21 cellular contexts compared by ENCODE assay signal in the genomic region with DNA sequence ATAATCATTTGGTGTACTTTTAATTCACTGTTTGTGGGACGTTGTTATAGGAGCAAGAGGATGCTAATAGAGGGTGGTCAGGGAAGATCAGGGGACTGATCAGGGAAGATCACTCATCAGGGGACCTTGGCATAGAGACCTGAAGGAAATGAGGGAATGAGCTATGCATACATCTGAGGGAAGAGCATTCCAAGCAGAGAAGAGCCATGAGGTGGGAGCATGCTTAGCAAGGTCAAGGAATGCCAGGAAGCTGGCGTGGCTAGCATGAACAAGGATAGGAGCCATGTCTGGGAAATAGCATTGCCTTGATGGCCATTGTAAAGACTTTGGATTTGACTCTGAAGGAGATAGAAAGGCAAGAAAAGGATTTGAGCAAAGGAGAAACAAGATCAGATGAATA. TPM values are rescaled to one million over a fixed set of nuclear protein-coding genes. Genes with fewer than 3 reads are reported as not detected.
A peak's percentile ranks its signal among the peaks of the same experiment; 100 is the strongest.
DNase-seq lines count a peak whose midpoint lies in the region; ATAC-seq and TF ChIP-seq lines count a peak whose summit lies in the region.
"Had no signal": no experiment of that assay in that cellular context is flagged by ENCODE, and none has a peak within 500 bp of the region (broad histone marks: within the 10 kb centered on the region; RNA-seq: fewer than 3 reads in every experiment).

No MANE protein-coding gene starts in this region.

- no peak overlapping the region for H3K23ac ChIP-seq in neuronal stem cell (ENCODE audit: low read depth, low read length, poor library complexity)

- no CpG with 5 or more reads among the region's 2 CpGs for WGBS in neuronal stem cell (ENCODE audit: extremely low coverage in 2 of 2, insufficient read length in 2 of 2, insufficient replicate concordance in 1 of 2), 2 donors

- peaks cover 2 to 15% of the 10 kb centered on the region in 2 donors for H3K4me1 ChIP-seq in neuronal stem cell (ENCODE audit: control insufficient read depth in 2 of 2, insufficient read depth in 1 of 2, low read depth in 1 of 2, low read length in 2 of 2)

- H2AK5ac ChIP-seq in neuronal stem cell (ENCODE audit: low read depth, low read length) = no peak overlapping the region

- H3K36me3 Mint-ChIP-seq in activated T-cell treated with anti-CD3 and anti-CD28 coated beads, Interleukin-2, amount 50 U/mL, for 72 hours (ENCODE audit: insufficient read depth in 2 of 2) = peaks cover 6 to 10% of the 10 kb centered on the region in 2 donors
- no peaks in the 10 kb centered on the region for H3K36me3 Mint-ChIP-seq in T-helper 17 cell (ENCODE audit: low read depth)
- peaks cover 7% of the 10 kb centered on the region for H3K36me3 Mint-ChIP-seq in activated CD8-positive, alpha-beta T cell treated with anti-CD3 and anti-CD28 coated beads for 36 hours (ENCODE audit: low read depth)
- H3K36me3 Mint-ChIP-seq: CD4-positive, CD25-positive, alpha-beta regulatory T cell; CD8-positive, alpha-beta T cell had no signal

- no peak overlapping the region for H2BK12ac ChIP-seq in neuronal stem cell (ENCODE audit: low read length)

- no peak overlapping the region for H2BK15ac ChIP-seq in neuronal stem cell (ENCODE audit: low read length)

- no peaks in the 10 kb centered on the region for H3K36me3 ChIP-seq in neuronal stem cell (replicated peaks in 1 of 2; ENCODE audit: control insufficient read depth in 2 of 2, insufficient read depth in 2 of 2, low read length in 2 of 2)
- H3K36me3 ChIP-seq: HAP-1 had no signal

- no peak for DNase-seq in activated T-cell treated with anti-CD3 and anti-CD28 coated beads, Interleukin-2, amount 50 U/mL, for 72 hours
- DNase-seq in activated T-cell treated with anti-CD3 and anti-CD28 coated beads for 4 hours (no peak), T-helper 17 cell (no peak), neuronal stem cell (ENCODE audit: low spot score) (no peak), hippocampal formation (lab: John Stamatoyannopoulos, UW) (no peak), DMS153 (lab: John Stamatoyannopoulos, UW) (no peak)
- DNase-seq in activated CD8-positive, alpha-beta T cell treated with anti-CD3 and anti-CD28 coated beads for 36 hours = no peak
- DNase-seq: Caco-2; CD4-positive, CD25-positive, alpha-beta regulatory T cell; CD8-positive, alpha-beta T cell; DMS 273 treated with DMSO at 0.1 percent for 48 hours; DMS53; DMS79 treated with DMSO at 0.1 percent for 48 hours; GF-D8; GOT3 had no signal

- H3K27me3 ChIP-seq in neuronal stem cell (ENCODE audit: control insufficient read depth in 3 of 3, insufficient read depth in 3 of 3, low read depth in 1 of 3, low read length in 3 of 3) = no peaks in the 10 kb centered on the region
- H3K27me3 ChIP-seq: BLaER1 had no signal

- H3K4me1 Mint-ChIP-seq in activated T-cell treated with anti-CD3 and anti-CD28 coated beads, Interleukin-2, amount 50 U/mL, for 72 hours (ENCODE audit: low read depth) = peaks cover 35% of the 10 kb centered on the region
- H3K4me1 Mint-ChIP-seq in T-helper 17 cell = peaks cover 12% of the 10 kb centered on the region
- H3K4me1 Mint-ChIP-seq in activated CD8-positive, alpha-beta T cell treated with anti-CD3 and anti-CD28 coated beads for 36 hours (ENCODE audit: low read depth) = peaks cover 37% of the 10 kb centered on the region

- H3K27ac Mint-ChIP-seq in activated T-cell treated with anti-CD3 and anti-CD28 coated beads, Interleukin-2, amount 50 U/mL, for 72 hours = peak overlapping the region; percentile 14
- peak overlapping the region; percentile 81 for H3K27ac Mint-ChIP-seq in T-helper 17 cell
- H3K27ac Mint-ChIP-seq in activated CD8-positive, alpha-beta T cell treated with anti-CD3 and anti-CD28 coated beads for 36 hours = no peak overlapping the region
- H3K27ac Mint-ChIP-seq: B cell; CD4-positive, CD25-positive, alpha-beta regulatory T cell; CD8-positive, alpha-beta T cell had no signal

- H3K9ac ChIP-seq in neuronal stem cell (ENCODE audit: low read depth, low read length, poor library complexity) = no peak overlapping the region
- H3K9ac ChIP-seq: BLaER1 had no signal

- no peak overlapping the region for H4K91ac ChIP-seq in neuronal stem cell (ENCODE audit: low read depth, low read length, poor library complexity)

- H3K27me3 Mint-ChIP-seq in activated T-cell treated with anti-CD3 and anti-CD28 coated beads, Interleukin-2, amount 50 U/mL, for 72 hours (ENCODE audit: low read depth) = no peaks in the 10 kb centered on the region
- no peaks in the 10 kb centered on the region for H3K27me3 Mint-ChIP-seq in T-helper 17 cell
- no peaks in the 10 kb centered on the region for H3K27me3 Mint-ChIP-seq in activated CD8-positive, alpha-beta T cell treated with anti-CD3 and anti-CD28 coated beads for 36 hours
- H3K27me3 Mint-ChIP-seq: B cell; CD4-positive, CD25-positive, alpha-beta regulatory T cell had no signal

- intact Hi-C loops in activated CD8-positive, alpha-beta T cell treated with anti-CD3 and anti-CD28 coated beads for 36 hours (cut with micrococcal nuclease) = no loop called here

- no peak overlapping the region for H3K4me3 ChIP-seq in neuronal stem cell (ENCODE audit: low read length in 2 of 2)
- H3K4me3 ChIP-seq: BLaER1, HAP-1 had no signal

- H3K4ac ChIP-seq in neuronal stem cell (ENCODE audit: low read length) = no peak overlapping the region

- no peak for TF ChIP-seq CTCF in activated CD8-positive, alpha-beta T cell treated with anti-CD3 and anti-CD28 coated beads for 36 hours (IDR thresholded peaks at IDR 0.05)

- no peak overlapping the region for H2BK120ac ChIP-seq in neuronal stem cell (ENCODE audit: low read depth, low read length)

- no peak overlapping the region for H3K4me3 Mint-ChIP-seq in activated T-cell treated with anti-CD3 and anti-CD28 coated beads, Interleukin-2, amount 50 U/mL, for 72 hours
- no peak overlapping the region for H3K4me3 Mint-ChIP-seq in T-helper 17 cell
- H3K4me3 Mint-ChIP-seq in activated CD8-positive, alpha-beta T cell treated with anti-CD3 and anti-CD28 coated beads for 36 hours = no peak overlapping the region
- H3K4me3 Mint-ChIP-seq: B cell; CD8-positive, alpha-beta T cell had no signal

- H3K9me3 ChIP-seq in T-helper 17 cell (ENCODE audit: control insufficient read depth, low read length, poor library complexity, severe bottlenecking) = no peaks in the 10 kb centered on the region
- H3K9me3 ChIP-seq in neuronal stem cell (replicated peaks in 1 of 2; ENCODE audit: control insufficient read depth in 2 of 2, insufficient read depth in 1 of 2, low read depth in 1 of 2, low read length in 2 of 2) = peaks cover 0 to 3% of the 10 kb centered on the region in 2 donors
- H3K9me3 ChIP-seq: HAP-1 had no signal

- no peak overlapping the region for H3K18ac ChIP-seq in neuronal stem cell (ENCODE audit: low read length)

- POLR2A ChIA-PET in activated CD8-positive, alpha-beta T cell treated with anti-CD3 and anti-CD28 coated beads for 36 hours (lab: Charles Lee) = no interaction called here

- no peak overlapping the region for H4K8ac ChIP-seq in neuronal stem cell (ENCODE audit: low read depth, low read length)

- peaks cover 1 to 2% of the 10 kb centered on the region in 2 donors for H3K9me3 Mint-ChIP-seq in activated T-cell treated with anti-CD3 and anti-CD28 coated beads, Interleukin-2, amount 50 U/mL, for 72 hours
- no peaks in the 10 kb centered on the region for H3K9me3 Mint-ChIP-seq in activated CD8-positive, alpha-beta T cell treated with anti-CD3 and anti-CD28 coated beads for 36 hours
- H3K9me3 Mint-ChIP-seq: CD4-positive, CD25-positive, alpha-beta regulatory T cell; CD8-positive, alpha-beta T cell had no signal

- H3K27ac ChIP-seq in neuronal stem cell (replicated peaks; ENCODE audit: low read length) = no peak overlapping the region
- H3K27ac ChIP-seq: 22Rv1, BLaER1, C4-2B had no signal

- no peak for ATAC-seq in activated T-cell treated with anti-CD3 and anti-CD28 coated beads, Interleukin-2, amount 50 U/mL, for 72 hours (replicated peaks in 1 of 2)
- ATAC-seq in T-helper 17 cell (no peak), GM21619 (IDR thresholded peaks at IDR 0.05; ENCODE audit: unreplicated experiment) (no peak)
- ATAC-seq in activated CD8-positive, alpha-beta T cell treated with anti-CD3 and anti-CD28 coated beads for 36 hours = no peak
- ATAC-seq: CD8-positive, alpha-beta T cell had no signal

- no peak overlapping the region for H3K14ac ChIP-seq in neuronal stem cell (ENCODE audit: low read length)

- H3K79me1 ChIP-seq in neuronal stem cell (ENCODE audit: low read depth, low read length) = no peaks in the 10 kb centered on the region

- CTCF ChIA-PET in activated CD8-positive, alpha-beta T cell treated with anti-CD3 and anti-CD28 coated beads for 36 hours (lab: Charles Lee) = no interaction called here

- no peak overlapping the region for H2AFZ ChIP-seq in neuronal stem cell (ENCODE audit: low read length)

- H3K4me2 ChIP-seq in neuronal stem cell (ENCODE audit: insufficient read depth, low read length, poor library complexity, severe bottlenecking) = no peak overlapping the region
- H3K4me2 ChIP-seq: BLaER1 had no signal

- H2BK5ac ChIP-seq in neuronal stem cell (ENCODE audit: low read length) = peak overlapping the region; percentile 11

RNA-seq across cellular contexts. Expression of gene IRF2BP2, which starts 14.1 kb away (rescaled TPM):
- total RNA-seq in activated T-cell treated with anti-CD3 and anti-CD28 coated beads, Interleukin-2, amount 50 U/mL, for 72 hours = 100 to 1,000 TPM; 238 to 283 TPM
- 100 to 1,000 TPM; 463 to 482 TPM for total RNA-seq in T-helper 17 cell
- polyA plus RNA-seq in neuronal stem cell (2013, experiment 1 of 2) = 28.8 TPM
- polyA plus RNA-seq in neuronal stem cell (2013, experiment 2 of 2) = 29.3 TPM
- 100 to 1,000 TPM; 148 to 155 TPM for total RNA-seq in activated CD8-positive, alpha-beta T cell treated with anti-CD3 and anti-CD28 coated beads for 36 hours
